Comparison of ENCODE assay signal across 8 cellular contexts in genomic region chr5:140400730-140401361, GRCh38. TPM values are rescaled to one million over a fixed set of nuclear protein-coding genes. Genes with fewer than 3 reads are reported as not detected.
DNase-seq lines count a peak whose midpoint lies in the region; ATAC-seq and TF ChIP-seq lines count a peak whose summit lies in the region.

No MANE protein-coding gene starts in this region.

- ATAC-seq in DND-41 (ENCODE audit: insufficient read depth, low read depth) = peak; percentile 73
- peak; percentile 62 for ATAC-seq in GM21825 (IDR thresholded peaks at IDR 0.05; ENCODE audit: unreplicated experiment)

- H3K27ac ChIP-seq in DND-41 (ENCODE audit: low read length) = peak overlapping the region; percentile 94
- peak overlapping the region; percentile 87 for H3K27ac ChIP-seq in KOPT-K1 (ENCODE audit: low read depth, low read length, poor library complexity, severe bottlenecking)
- H3K27ac ChIP-seq in Peyer's patch = peak overlapping the region; percentile 83 to 99 (median 94)

- peak; percentile 91 for DNase-seq in DND-41
- DNase-seq in Peyer's patch = peak; percentile 87 to 97 (median 91)
- peak; percentile 72 for DNase-seq in activated T-helper 1 cell treated with Interleukin-2 at 50 U/mL for 16 hours (ENCODE audit: low read depth)
- peak; percentile 96 for DNase-seq in fibroblast of gingiva (ENCODE audit: low read depth)
- peak; percentile 98 for DNase-seq in myocyte (ENCODE audit: low read depth)
- DNase-seq in stimulated activated CD8-positive, alpha-beta memory T cell treated with anti-CD3 and anti-CD28 coated beads, Interleukin-7, amount 100 ng/mL, for 4 hours (ENCODE audit: low read depth in 2 of 2) = peak; percentile 77 to 79

- peak overlapping the region; percentile 90 for H3K4me2 ChIP-seq in DND-41 (ENCODE audit: insufficient read depth, low read length)

- H3K4me3 ChIP-seq in DND-41 (ENCODE audit: low read depth in 1 of 2, low read length in 2 of 2) (peak overlapping the region; percentile 27 to 64), Peyer's patch (peak overlapping the region; percentile 52 to 97 (median 83))

- H3K4me1 ChIP-seq in DND-41 (ENCODE audit: insufficient read depth, low read length) = peaks cover 41% of the 10 kb centered on the region
- peaks cover 0 to 36% (median 8%) of the 10 kb centered on the region in 4 donors for H3K4me1 ChIP-seq in Peyer's patch

- H3K9ac ChIP-seq in DND-41 (ENCODE audit: low read depth, low read length) = peak overlapping the region; percentile 67

- H3K9me3 ChIP-seq in DND-41 (ENCODE audit: insufficient read depth, low read length, severe bottlenecking) = no peaks in the 10 kb centered on the region
- H3K9me3 ChIP-seq in KOPT-K1 (ENCODE audit: insufficient read depth, low read length, poor library complexity, severe bottlenecking) = no peaks in the 10 kb centered on the region
- H3K9me3 ChIP-seq in Peyer's patch = no peaks in the 10 kb centered on the region

- no peaks in the 10 kb centered on the region for H3K27me3 ChIP-seq in DND-41 (ENCODE audit: insufficient read depth, low read length, poor library complexity)
- H3K27me3 ChIP-seq in Peyer's patch = no peaks in the 10 kb centered on the region

- peaks cover 34% of the 10 kb centered on the region for H4K20me1 ChIP-seq in DND-41 (ENCODE audit: insufficient read depth, low read length)

- H3K79me2 ChIP-seq in DND-41 (ENCODE audit: insufficient read depth, low read length) = peaks cover 70% of the 10 kb centered on the region

- peak; percentile 58 to 67 for TF ChIP-seq POLR2A in Peyer's patch (IDR thresholded peaks at IDR 0.05)

- H3K36me3 ChIP-seq in DND-41 (ENCODE audit: insufficient read depth, low read length) (peaks cover 22% of the 10 kb centered on the region), KOPT-K1 (ENCODE audit: insufficient read depth, low read length) (peaks cover 23% of the 10 kb centered on the region), Peyer's patch (peaks cover 0 to 1% (median 0%) of the 10 kb centered on the region in 3 donors)

- peak overlapping the region; percentile 85 for H2AFZ ChIP-seq in DND-41 (ENCODE audit: low read depth, low read length)

- no peak for TF ChIP-seq CTCF in DND-41 (IDR thresholded peaks at IDR 0.05; ENCODE audit: borderline replicate concordance, extremely low read depth, low read length, poor library complexity, severe bottlenecking)
- peak in 1 of 6 experiments; percentile 11 for TF ChIP-seq CTCF in Peyer's patch (IDR thresholded peaks at IDR 0.05)

RNA-seq across cellular contexts. Expression of gene ANKHD1, which starts 0.8 kb away (rescaled TPM):
- total RNA-seq in Peyer's patch (100 to 1,000 TPM; 141 to 236 (median 211) TPM), myocyte (33.7 and 39.7 TPM in 2 replicates)
- polyA plus RNA-seq in myocyte (2012) = 34.4 TPM

RNA-seq across cellular contexts. Expression of gene SLC4A9, which starts 40.9 kb away (rescaled TPM):
- total RNA-seq in Peyer's patch = 1 to 10 TPM in 1 of 4 donors, under 1 TPM in 2, not detected in 1; 0.38 to 2.5 (median 0.40) TPM
- not detected in 2 replicates for total RNA-seq in myocyte
- polyA plus RNA-seq in myocyte (2012) = 0.04 TPM

RNA-seq across cellular contexts. Expression of gene HBEGF, which starts 54.4 kb away (rescaled TPM):
- 10 to 100 TPM in 2 of 4 donors, 1 to 10 TPM in 2; 4.1 to 41.0 (median 10.1) TPM for total RNA-seq in Peyer's patch
- total RNA-seq in myocyte = 10.1 and 10.2 TPM in 2 replicates
- polyA plus RNA-seq in myocyte (2012) = 41.6 TPM

Comparison
In these comparisons a context has a peak if more than half of its experiments do, and no peak if none do; other contexts are left out.
1. Peak in every context shown above with its lines: DNase-seq, ATAC-seq, H3K4me3 ChIP-seq and H3K27ac ChIP-seq.